In the genomic region with DNA sequence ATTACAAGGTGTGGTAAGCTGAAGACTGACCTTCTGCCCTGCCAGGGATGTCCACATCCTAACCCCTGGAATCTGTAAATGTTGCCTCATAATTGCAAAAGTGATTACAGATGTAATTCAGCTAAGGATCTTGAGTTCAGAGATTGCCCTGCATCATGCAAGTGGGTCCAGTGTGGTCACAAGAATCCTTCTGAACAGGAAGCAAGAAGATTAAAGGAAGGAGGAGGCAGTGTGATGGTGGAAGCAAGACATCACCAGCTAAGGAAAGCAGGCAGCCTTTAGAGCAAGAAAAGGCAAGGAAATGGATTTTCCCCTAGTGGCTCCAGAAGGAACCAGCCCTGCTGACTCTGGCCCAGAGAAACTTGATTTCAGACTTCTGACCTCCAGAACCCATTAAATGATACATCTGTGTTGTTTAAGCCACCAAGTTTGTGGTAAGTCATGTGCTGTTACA, we compare ENCODE assay signal across 11 cellular contexts.
DNase-seq lines count a peak whose midpoint lies in the region; ATAC-seq and TF ChIP-seq lines count a peak whose summit lies in the region.
"Had no signal": no experiment of that assay in that cellular context is flagged by ENCODE, and none has a peak within 500 bp of the region (broad histone marks: within the 10 kb centered on the region; RNA-seq: fewer than 3 reads in every experiment).

No MANE protein-coding gene starts in this region.

- CTCF ChIA-PET in HCT116 (lab: Charles Lee): interaction anchor here (0.7 to 1.5 kb wide), 3 partner anchors 9 to 36 kb away, joined by 4 to 5 read pairs (median 4); no protein-coding TSS in a partner anchor

- no peaks in the 10 kb centered on the region for H3K27me3 ChIP-seq in HCT116 (ENCODE audit: insufficient read depth, low read length)
- H3K27me3 ChIP-seq in trophoblast cell (ENCODE audit: insufficient read depth, low read length): no peaks in the 10 kb centered on the region

- no peak overlapping the region for H2BK12ac ChIP-seq in trophoblast cell (ENCODE audit: low read length)

- H3K79me1 ChIP-seq in trophoblast cell (ENCODE audit: low read length): no peaks in the 10 kb centered on the region

- H3K36me3 Mint-ChIP-seq in T-helper 17 cell (ENCODE audit: low read depth): peaks cover 5% of the 10 kb centered on the region

- in situ Hi-C loops in astrocyte of the cerebellum (cut with HindIII; ENCODE audit: low sequenced_read_pairs): no loop called here

- H3K4me1 Mint-ChIP-seq in T-helper 17 cell: peaks cover 20% of the 10 kb centered on the region

- H2AK5ac ChIP-seq in trophoblast cell (ENCODE audit: low read length): no peak overlapping the region

- no peak overlapping the region for H2BK120ac ChIP-seq in trophoblast cell (ENCODE audit: insufficient read depth, low read length, poor library complexity)

- H3K9me2 ChIP-seq in HCT116 (ENCODE audit: insufficient read depth): no peaks in the 10 kb centered on the region

- intact Hi-C loops in HCT116 (cut with micrococcal nuclease) (loop anchor here (2.0 kb wide), 1 partner anchor 77 kb away; the partner anchor contains the start of gene USP6NL), left colon (cut with DNase I, micrococcal nuclease) (no loop called here)

- H3K27ac ChIP-seq in HCT116 (ENCODE audit: low read depth, low read length) (no peak overlapping the region), trophoblast cell (ENCODE audit: low read depth, low read length) (no peak overlapping the region)

- H3K18ac ChIP-seq in trophoblast cell (ENCODE audit: low read length): no peak overlapping the region

- H3K4ac ChIP-seq in trophoblast cell (ENCODE audit: low read depth, low read length): no peak overlapping the region

- H3K4me3 Mint-ChIP-seq in T-helper 17 cell: no peak overlapping the region

- H3K14ac ChIP-seq in trophoblast cell (ENCODE audit: low read length): no peak overlapping the region

- no peak for TF ChIP-seq POLR2A in HCT116 (IDR thresholded peaks at IDR 0.05; ENCODE audit: borderline replicate concordance, extremely low read depth, insufficient read depth, insufficient read length)

- H3K79me2 ChIP-seq in HCT116 (ENCODE audit: insufficient read depth, low read length) (peaks cover 83% of the 10 kb centered on the region), trophoblast cell (ENCODE audit: control insufficient read depth, insufficient read depth, low read length, poor library complexity) (no peaks in the 10 kb centered on the region)

- H3K4me3 ChIP-seq in HCT116 (replicated peaks in 1 of 2; ENCODE audit: low read depth in 1 of 2, low read length in 2 of 2) (no peak overlapping the region), astrocyte of the cerebellum (ENCODE audit: low read depth, low read length) (no peak overlapping the region), trophoblast cell (ENCODE audit: low read depth, low read length) (no peak overlapping the region)

- no peaks in the 10 kb centered on the region for H3K9me3 ChIP-seq in HCT116 (ENCODE audit: control insufficient read depth in 1 of 2, insufficient read depth in 1 of 2, low read depth in 1 of 2, low read length in 2 of 2)
- no peaks in the 10 kb centered on the region for H3K9me3 ChIP-seq in trophoblast cell (ENCODE audit: insufficient read depth, low read depth, low read length)
- H3K9me3 ChIP-seq in T-helper 17 cell (ENCODE audit: control insufficient read depth, low read length, poor library complexity, severe bottlenecking): no peaks in the 10 kb centered on the region

- H4K20me1 ChIP-seq in HCT116 (ENCODE audit: insufficient read depth): no peaks in the 10 kb centered on the region

- ATAC-seq in HCT116 (peak; percentile 88), left colon (peak; percentile 63), T-helper 17 cell (no peak)

- H4K8ac ChIP-seq in trophoblast cell (ENCODE audit: low read depth, low read length): no peak overlapping the region

- H3K4me2 ChIP-seq in HCT116 (ENCODE audit: low read length) (no peak overlapping the region), trophoblast cell (ENCODE audit: low read length) (no peak overlapping the region)

- peaks cover 13 to 14% of the 10 kb centered on the region in 2 experiments for H3K4me1 ChIP-seq in HCT116 (ENCODE audit: control insufficient read depth in 1 of 2, insufficient read depth in 2 of 2, low read length in 2 of 2)
- no peaks in the 10 kb centered on the region for H3K4me1 ChIP-seq in trophoblast cell (ENCODE audit: control insufficient read depth in 1 of 2, insufficient read depth in 2 of 2, low read length in 2 of 2)

- no peak for TF ChIP-seq RAD21 in HCT116 (IDR thresholded peaks at IDR 0.05; ENCODE audit: low read depth)

- H4K91ac ChIP-seq in trophoblast cell (ENCODE audit: low read depth, low read length): no peak overlapping the region

- H2AFZ ChIP-seq in HCT116 (ENCODE audit: low read depth, low read length, poor library complexity, severe bottlenecking) (no peak overlapping the region), trophoblast cell (ENCODE audit: insufficient read depth, low read length, poor library complexity) (no peak overlapping the region)

- no peak overlapping the region for H4K12ac ChIP-seq in trophoblast cell (ENCODE audit: low read depth, low read length)

- BruUV-seq in HCT116 (replicated peaks; lab: Mats Ljungman, UMichigan): no TSS peak

- H3K23ac ChIP-seq in trophoblast cell (ENCODE audit: low read length): no peak overlapping the region

- RAD21 ChIA-PET in HCT116 (lab: Charles Lee; ENCODE audit: low non-redundant PET in 1 of 2, low total read pairs in 2 of 2, uncharacterized antibody in 2 of 2, unreplicated experiment in 2 of 2): interaction anchor here in 1 of 2 experiments (1.0 kb wide), 1 partner anchor 192 kb away, joined by 3 read pairs; no protein-coding TSS in a partner anchor

- TF ChIP-seq CTCF in HCT116 (IDR thresholded peaks at IDR 0.05 in 2 of 3, conservative IDR thresholded peaks at IDR 0.05 in 1 of 3; ENCODE audit: borderline replicate concordance in 1 of 3, insufficient read depth in 1 of 3, low read depth in 2 of 3, low read length in 2 of 3) (peak in 2 of 3 experiments; percentile 55 to 60; a peak in 4 of 6 replicates), astrocyte of the cerebellum (IDR thresholded peaks at IDR 0.05; ENCODE audit: low read depth, low read length, missing control alignments) (peak; percentile 45)

- no peak overlapping the region for H2BK5ac ChIP-seq in trophoblast cell (ENCODE audit: low read depth, low read length, poor library complexity)

- POLR2A ChIA-PET in HCT116 (lab: Charles Lee): interaction anchor here (1.1 kb wide), 1 partner anchor 9 kb away, joined by 3 read pairs; no protein-coding TSS in a partner anchor

- no peak overlapping the region for H3K9ac ChIP-seq in HCT116 (ENCODE audit: low read length)
- H3K9ac ChIP-seq in trophoblast cell (ENCODE audit: low read length): no peak overlapping the region

- H3K27me3 Mint-ChIP-seq in T-helper 17 cell: peaks cover 21% of the 10 kb centered on the region

- DNase-seq in AG20443 (ENCODE audit: low spot score) (peak; percentile 24), HCT116 (ENCODE audit: low read depth, low spot score) (no peak), astrocyte of the cerebellum (ENCODE audit: low read depth) (no peak), left colon (no peak), trophoblast cell (no peak), T-helper 17 cell (no peak), superior temporal gyrus (ENCODE audit: extremely low spot score) (no peak)
- no peak for DNase-seq in stimulated activated CD4-positive, alpha-beta T cell treated with anti-CD3 and anti-CD28 coated beads, Interleukin-15, amount 100 ng/mL, for 24 hours
- DNase-seq: activated T-cell treated with anti-CD3 and anti-CD28 coated beads for 4 hours, glutamatergic neuron, NCI-H2227 treated with DMSO at 0.1 percent for 48 hours had no signal

- H3K27ac Mint-ChIP-seq in T-helper 17 cell: no peak overlapping the region

- H3K36me3 ChIP-seq in HCT116 (ENCODE audit: control insufficient read depth in 1 of 2, insufficient read depth in 2 of 2, low read length in 2 of 2) (no peaks in the 10 kb centered on the region), trophoblast cell (ENCODE audit: control insufficient read depth in 1 of 2, insufficient read depth in 2 of 2, low read length in 2 of 2) (no peaks in the 10 kb centered on the region)

TF ChIP-seq in HCT116, 20 proteins besides CTCF, POLR2A, EP300 and RAD21:
- TF ChIP-seq ZNF274 (IDR thresholded peaks at IDR 0.05; ENCODE audit: low read depth, low read length) (no peak), EZH2 (IDR thresholded peaks at IDR 0.05) (no peak), FOSL1 (IDR thresholded peaks at IDR 0.05; ENCODE audit: low read depth) (no peak), ZFX (IDR thresholded peaks at IDR 0.05) (no peak), ELF1 (IDR thresholded peaks at IDR 0.05; ENCODE audit: borderline replicate concordance, low read depth) (no peak), REST (IDR thresholded peaks at IDR 0.05; ENCODE audit: low read depth) (no peak), ATF3 (IDR thresholded peaks at IDR 0.05) (no peak)
